In the genomic region with DNA sequence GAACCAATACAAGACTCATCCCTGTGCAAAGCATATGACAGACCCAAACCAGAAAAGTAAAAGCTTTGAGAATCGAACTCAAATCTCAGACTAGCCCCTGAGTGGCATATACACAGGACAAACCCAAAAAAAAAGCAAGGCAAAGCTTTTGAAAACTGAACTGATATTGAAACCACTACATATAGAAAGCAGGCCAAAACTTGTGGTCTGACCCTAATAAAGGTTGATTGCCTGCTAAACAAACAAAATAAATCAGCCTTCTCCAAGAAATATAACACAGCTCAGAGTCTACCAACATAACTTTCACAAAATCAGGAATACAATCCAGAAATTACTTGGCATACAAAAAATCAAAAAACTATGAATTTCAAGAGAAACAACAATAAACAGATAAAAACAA, we compare ENCODE assay signal across 1 cellular context.
TF ChIP-seq lines count a peak whose summit lies in the region.

No MANE protein-coding gene starts in this region.

TF ChIP-seq in HepG2, 621 proteins besides CTCF, POLR2A, EP300 and RAD21 (continued from another document):
- TF ChIP-seq, protein P1, sequence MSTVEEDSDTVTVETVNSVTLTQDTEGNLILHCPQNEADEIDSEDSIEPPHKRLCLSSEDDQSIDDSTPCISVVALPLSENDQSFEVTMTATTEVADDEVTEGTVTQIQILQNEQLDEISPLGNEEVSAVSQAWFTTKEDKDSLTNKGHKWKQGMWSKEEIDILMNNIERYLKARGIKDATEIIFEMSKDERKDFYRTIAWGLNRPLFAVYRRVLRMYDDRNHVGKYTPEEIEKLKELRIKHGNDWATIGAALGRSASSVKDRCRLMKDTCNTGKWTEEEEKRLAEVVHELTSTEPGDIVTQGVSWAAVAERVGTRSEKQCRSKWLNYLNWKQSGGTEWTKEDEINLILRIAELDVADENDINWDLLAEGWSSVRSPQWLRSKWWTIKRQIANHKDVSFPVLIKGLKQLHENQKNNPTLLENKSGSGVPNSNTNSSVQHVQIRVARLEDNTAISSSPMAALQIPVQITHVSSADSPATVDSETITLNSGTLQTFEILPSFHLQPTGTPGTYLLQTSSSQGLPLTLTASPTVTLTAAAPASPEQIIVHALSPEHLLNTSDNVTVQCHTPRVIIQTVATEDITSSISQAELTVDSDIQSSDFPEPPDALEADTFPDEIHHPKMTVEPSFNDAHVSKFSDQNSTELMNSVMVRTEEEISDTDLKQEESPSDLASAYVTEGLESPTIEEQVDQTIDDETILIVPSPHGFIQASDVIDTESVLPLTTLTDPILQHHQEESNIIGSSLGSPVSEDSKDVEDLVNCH (CRISPR knock-in tag; IDR thresholded peaks at IDR 0.05), result no peak
- TF ChIP-seq MZF1 (CRISPR knock-in tag; IDR thresholded peaks at IDR 0.05; ENCODE audit: borderline replicate concordance), result no peak
- TF ChIP-seq, protein P2, sequence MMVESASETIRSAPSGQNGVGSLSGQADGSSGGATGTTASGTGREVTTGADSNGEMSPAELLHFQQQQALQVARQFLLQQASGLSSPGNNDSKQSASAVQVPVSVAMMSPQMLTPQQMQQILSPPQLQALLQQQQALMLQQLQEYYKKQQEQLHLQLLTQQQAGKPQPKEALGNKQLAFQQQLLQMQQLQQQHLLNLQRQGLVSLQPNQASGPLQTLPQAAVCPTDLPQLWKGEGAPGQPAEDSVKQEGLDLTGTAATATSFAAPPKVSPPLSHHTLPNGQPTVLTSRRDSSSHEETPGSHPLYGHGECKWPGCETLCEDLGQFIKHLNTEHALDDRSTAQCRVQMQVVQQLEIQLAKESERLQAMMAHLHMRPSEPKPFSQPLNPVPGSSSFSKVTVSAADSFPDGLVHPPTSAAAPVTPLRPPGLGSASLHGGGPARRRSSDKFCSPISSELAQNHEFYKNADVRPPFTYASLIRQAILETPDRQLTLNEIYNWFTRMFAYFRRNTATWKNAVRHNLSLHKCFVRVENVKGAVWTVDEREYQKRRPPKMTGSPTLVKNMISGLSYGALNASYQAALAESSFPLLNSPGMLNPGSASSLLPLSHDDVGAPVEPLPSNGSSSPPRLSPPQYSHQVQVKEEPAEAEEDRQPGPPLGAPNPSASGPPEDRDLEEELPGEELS (CRISPR knock-in tag; IDR thresholded peaks at IDR 0.05), result no peak
- no peak for TF ChIP-seq ZNF235 (CRISPR knock-in tag; IDR thresholded peaks at IDR 0.05; ENCODE audit: borderline replicate concordance)
